In the genomic region with DNA sequence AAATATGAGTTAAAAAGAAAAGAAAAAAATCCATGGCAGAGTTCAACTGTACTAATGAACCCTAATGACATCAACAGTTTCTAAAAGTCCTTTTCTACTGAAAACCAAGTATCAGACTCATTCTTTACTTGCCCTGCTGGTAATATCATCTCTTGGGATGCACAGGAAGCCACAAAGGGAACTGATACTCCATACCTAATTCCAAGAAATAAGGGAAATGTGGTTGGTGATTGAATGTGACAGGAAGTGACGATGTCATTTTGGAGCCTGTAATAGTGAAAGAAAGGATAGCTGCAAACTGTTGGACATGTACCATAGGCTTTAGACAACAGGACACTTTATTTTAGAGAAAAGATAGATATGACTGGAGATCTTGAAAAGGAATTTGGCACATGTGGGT, we compare ENCODE assay signal across 1 cellular context.
TF ChIP-seq lines count a peak whose summit lies in the region.

No MANE protein-coding gene starts in this region.

TF ChIP-seq in WTC11, 78 proteins besides CTCF, POLR2A, EP300 and RAD21:
- TF ChIP-seq, protein P1, sequence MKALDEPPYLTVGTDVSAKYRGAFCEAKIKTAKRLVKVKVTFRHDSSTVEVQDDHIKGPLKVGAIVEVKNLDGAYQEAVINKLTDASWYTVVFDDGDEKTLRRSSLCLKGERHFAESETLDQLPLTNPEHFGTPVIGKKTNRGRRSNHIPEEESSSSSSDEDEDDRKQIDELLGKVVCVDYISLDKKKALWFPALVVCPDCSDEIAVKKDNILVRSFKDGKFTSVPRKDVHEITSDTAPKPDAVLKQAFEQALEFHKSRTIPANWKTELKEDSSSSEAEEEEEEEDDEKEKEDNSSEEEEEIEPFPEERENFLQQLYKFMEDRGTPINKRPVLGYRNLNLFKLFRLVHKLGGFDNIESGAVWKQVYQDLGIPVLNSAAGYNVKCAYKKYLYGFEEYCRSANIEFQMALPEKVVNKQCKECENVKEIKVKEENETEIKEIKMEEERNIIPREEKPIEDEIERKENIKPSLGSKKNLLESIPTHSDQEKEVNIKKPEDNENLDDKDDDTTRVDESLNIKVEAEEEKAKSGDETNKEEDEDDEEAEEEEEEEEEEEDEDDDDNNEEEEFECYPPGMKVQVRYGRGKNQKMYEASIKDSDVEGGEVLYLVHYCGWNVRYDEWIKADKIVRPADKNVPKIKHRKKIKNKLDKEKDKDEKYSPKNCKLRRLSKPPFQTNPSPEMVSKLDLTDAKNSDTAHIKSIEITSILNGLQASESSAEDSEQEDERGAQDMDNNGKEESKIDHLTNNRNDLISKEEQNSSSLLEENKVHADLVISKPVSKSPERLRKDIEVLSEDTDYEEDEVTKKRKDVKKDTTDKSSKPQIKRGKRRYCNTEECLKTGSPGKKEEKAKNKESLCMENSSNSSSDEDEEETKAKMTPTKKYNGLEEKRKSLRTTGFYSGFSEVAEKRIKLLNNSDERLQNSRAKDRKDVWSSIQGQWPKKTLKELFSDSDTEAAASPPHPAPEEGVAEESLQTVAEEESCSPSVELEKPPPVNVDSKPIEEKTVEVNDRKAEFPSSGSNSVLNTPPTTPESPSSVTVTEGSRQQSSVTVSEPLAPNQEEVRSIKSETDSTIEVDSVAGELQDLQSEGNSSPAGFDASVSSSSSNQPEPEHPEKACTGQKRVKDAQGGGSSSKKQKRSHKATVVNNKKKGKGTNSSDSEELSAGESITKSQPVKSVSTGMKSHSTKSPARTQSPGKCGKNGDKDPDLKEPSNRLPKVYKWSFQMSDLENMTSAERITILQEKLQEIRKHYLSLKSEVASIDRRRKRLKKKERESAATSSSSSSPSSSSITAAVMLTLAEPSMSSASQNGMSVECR (CRISPR knock-in tag; IDR thresholded peaks at IDR 0.05; ENCODE audit: borderline replicate concordance) = no peak
- TF ChIP-seq, protein P2, sequence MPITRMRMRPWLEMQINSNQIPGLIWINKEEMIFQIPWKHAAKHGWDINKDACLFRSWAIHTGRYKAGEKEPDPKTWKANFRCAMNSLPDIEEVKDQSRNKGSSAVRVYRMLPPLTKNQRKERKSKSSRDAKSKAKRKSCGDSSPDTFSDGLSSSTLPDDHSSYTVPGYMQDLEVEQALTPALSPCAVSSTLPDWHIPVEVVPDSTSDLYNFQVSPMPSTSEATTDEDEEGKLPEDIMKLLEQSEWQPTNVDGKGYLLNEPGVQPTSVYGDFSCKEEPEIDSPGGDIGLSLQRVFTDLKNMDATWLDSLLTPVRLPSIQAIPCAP (CRISPR knock-in tag; IDR thresholded peaks at IDR 0.05) = no peak
- TF ChIP-seq RORB (CRISPR knock-in tag; IDR thresholded peaks at IDR 0.05) = no peak
- no peak for TF ChIP-seq NR2C2 (CRISPR knock-in tag; IDR thresholded peaks at IDR 0.05)
- TF ChIP-seq RELA (CRISPR knock-in tag; IDR thresholded peaks at IDR 0.05; ENCODE audit: borderline replicate concordance) = no peak
- TF ChIP-seq GRHL2 (CRISPR knock-in tag; IDR thresholded peaks at IDR 0.05; ENCODE audit: insufficient replicate concordance, severe bottlenecking) = no peak
- TF ChIP-seq, protein P3, sequence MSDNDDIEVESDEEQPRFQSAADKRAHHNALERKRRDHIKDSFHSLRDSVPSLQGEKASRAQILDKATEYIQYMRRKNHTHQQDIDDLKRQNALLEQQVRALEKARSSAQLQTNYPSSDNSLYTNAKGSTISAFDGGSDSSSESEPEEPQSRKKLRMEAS (CRISPR knock-in tag; IDR thresholded peaks at IDR 0.05) = no peak
- no peak for TF ChIP-seq PRRX2 (CRISPR knock-in tag; IDR thresholded peaks at IDR 0.05)
- TF ChIP-seq, protein P4, sequence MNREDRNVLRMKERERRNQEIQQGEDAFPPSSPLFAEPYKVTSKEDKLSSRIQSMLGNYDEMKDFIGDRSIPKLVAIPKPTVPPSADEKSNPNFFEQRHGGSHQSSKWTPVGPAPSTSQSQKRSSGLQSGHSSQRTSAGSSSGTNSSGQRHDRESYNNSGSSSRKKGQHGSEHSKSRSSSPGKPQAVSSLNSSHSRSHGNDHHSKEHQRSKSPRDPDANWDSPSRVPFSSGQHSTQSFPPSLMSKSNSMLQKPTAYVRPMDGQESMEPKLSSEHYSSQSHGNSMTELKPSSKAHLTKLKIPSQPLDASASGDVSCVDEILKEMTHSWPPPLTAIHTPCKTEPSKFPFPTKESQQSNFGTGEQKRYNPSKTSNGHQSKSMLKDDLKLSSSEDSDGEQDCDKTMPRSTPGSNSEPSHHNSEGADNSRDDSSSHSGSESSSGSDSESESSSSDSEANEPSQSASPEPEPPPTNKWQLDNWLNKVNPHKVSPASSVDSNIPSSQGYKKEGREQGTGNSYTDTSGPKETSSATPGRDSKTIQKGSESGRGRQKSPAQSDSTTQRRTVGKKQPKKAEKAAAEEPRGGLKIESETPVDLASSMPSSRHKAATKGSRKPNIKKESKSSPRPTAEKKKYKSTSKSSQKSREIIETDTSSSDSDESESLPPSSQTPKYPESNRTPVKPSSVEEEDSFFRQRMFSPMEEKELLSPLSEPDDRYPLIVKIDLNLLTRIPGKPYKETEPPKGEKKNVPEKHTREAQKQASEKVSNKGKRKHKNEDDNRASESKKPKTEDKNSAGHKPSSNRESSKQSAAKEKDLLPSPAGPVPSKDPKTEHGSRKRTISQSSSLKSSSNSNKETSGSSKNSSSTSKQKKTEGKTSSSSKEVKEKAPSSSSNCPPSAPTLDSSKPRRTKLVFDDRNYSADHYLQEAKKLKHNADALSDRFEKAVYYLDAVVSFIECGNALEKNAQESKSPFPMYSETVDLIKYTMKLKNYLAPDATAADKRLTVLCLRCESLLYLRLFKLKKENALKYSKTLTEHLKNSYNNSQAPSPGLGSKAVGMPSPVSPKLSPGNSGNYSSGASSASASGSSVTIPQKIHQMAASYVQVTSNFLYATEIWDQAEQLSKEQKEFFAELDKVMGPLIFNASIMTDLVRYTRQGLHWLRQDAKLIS (CRISPR knock-in tag; IDR thresholded peaks at IDR 0.05; ENCODE audit: borderline replicate concordance) = no peak
- TF ChIP-seq, protein P5, sequence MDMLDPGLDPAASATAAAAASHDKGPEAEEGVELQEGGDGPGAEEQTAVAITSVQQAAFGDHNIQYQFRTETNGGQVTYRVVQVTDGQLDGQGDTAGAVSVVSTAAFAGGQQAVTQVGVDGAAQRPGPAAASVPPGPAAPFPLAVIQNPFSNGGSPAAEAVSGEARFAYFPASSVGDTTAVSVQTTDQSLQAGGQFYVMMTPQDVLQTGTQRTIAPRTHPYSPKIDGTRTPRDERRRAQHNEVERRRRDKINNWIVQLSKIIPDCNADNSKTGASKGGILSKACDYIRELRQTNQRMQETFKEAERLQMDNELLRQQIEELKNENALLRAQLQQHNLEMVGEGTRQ (CRISPR knock-in tag; IDR thresholded peaks at IDR 0.05) = no peak
- TF ChIP-seq ZNF317 (CRISPR knock-in tag; IDR thresholded peaks at IDR 0.05; ENCODE audit: borderline replicate concordance, low read depth) = no peak
- no peak for TF ChIP-seq ZBTB21 (CRISPR knock-in tag; IDR thresholded peaks at IDR 0.05; ENCODE audit: borderline replicate concordance)
TF ChIP-seq in WTC11: peak in this region for 0.
